Comparison of ENCODE assay signal across 8 cellular contexts in genomic region chr15:84735480-84736061, GRCh38. TPM values are rescaled to one million over a fixed set of nuclear protein-coding genes. Genes with fewer than 3 reads are reported as not detected.
DNase-seq lines count a peak whose midpoint lies in the region; ATAC-seq, FAIRE-seq and TF ChIP-seq lines count a peak whose summit lies in the region.
"Not testable (repeated sequence)": the region's sequence is repeated elsewhere in the genome, so short reads cannot be mapped to it uniquely, and the experiment has no call there.

No MANE protein-coding gene starts in this region.

- peaks cover 37 to 52% (median 46%) of the 10 kb centered on the region in 3 donors for H3K4me1 Mint-ChIP-seq in CD8-positive, alpha-beta memory T cell
- H3K4me1 Mint-ChIP-seq in activated CD4-positive, alpha-beta T cell treated with anti-CD3 and anti-CD28 coated beads for 36 hours: peaks cover 60% of the 10 kb centered on the region

- H3K79me2 ChIP-seq in mammary epithelial cell (ENCODE audit: insufficient read depth, low read length): not testable (repeated sequence)

- peak overlapping the region; percentile 57 for H3K27ac ChIP-seq in CD8-positive, alpha-beta memory T cell (ENCODE audit: low read depth, low read length)
- H3K27ac ChIP-seq in mammary epithelial cell (ENCODE audit: insufficient read depth, low read depth, low read length): peak overlapping the region; percentile 21
- H3K27ac ChIP-seq in kidney (ENCODE audit: low read depth in 2 of 2, low read length in 2 of 2): peak overlapping the region; percentile 50 to 77
- H3K27ac ChIP-seq in small intestine (ENCODE audit: low read depth in 1 of 2, low read length in 1 of 2): peak overlapping the region; percentile 80 to 90

- not testable (repeated sequence) for H3K27me3 Mint-ChIP-seq in CD8-positive, alpha-beta memory T cell; activated CD4-positive, alpha-beta T cell treated with anti-CD3 and anti-CD28 coated beads for 36 hours

- not testable (repeated sequence) for H3K36me3 Mint-ChIP-seq in CD8-positive, alpha-beta memory T cell; activated CD4-positive, alpha-beta T cell treated with anti-CD3 and anti-CD28 coated beads for 36 hours (ENCODE audit: low read depth)

- ATAC-seq in GM19452 (IDR thresholded peaks at IDR 0.05; ENCODE audit: unreplicated experiment) (peak; percentile 46), HG02885 (IDR thresholded peaks at IDR 0.05; ENCODE audit: poor library complexity, unreplicated experiment) (peak; percentile 35)
- ATAC-seq in activated CD4-positive, alpha-beta T cell treated with anti-CD3 and anti-CD28 coated beads for 36 hours: peak; percentile 52

- H3K36me3 ChIP-seq in CD8-positive, alpha-beta memory T cell (ENCODE audit: insufficient read depth, low read length); mammary epithelial cell (ENCODE audit: insufficient read depth, low read length); kidney (ENCODE audit: control insufficient read depth in 1 of 2, insufficient read depth in 2 of 2, low read length in 2 of 2); small intestine (ENCODE audit: control insufficient read depth in 2 of 2, insufficient read depth in 2 of 2, low read length in 2 of 2): not testable (repeated sequence)

- not testable (repeated sequence) for H3K27me3 ChIP-seq in CD8-positive, alpha-beta memory T cell (ENCODE audit: insufficient read depth, low read length, poor library complexity, severe bottlenecking); mammary epithelial cell (ENCODE audit: insufficient read depth, low read length); small intestine (ENCODE audit: control insufficient read depth in 2 of 2, insufficient read depth in 2 of 2, low read length in 2 of 2)

- BruUV-seq in mammary epithelial cell (replicated peaks; lab: Mats Ljungman, UMichigan): not testable (repeated sequence)

- in situ Hi-C loops in mammary epithelial cell (cut with MboI; ENCODE audit: low sequenced_read_pairs in 2 of 2): not testable (repeated sequence)

- FAIRE-seq in kidney (lab: Jason Lieb, UNC); small intestine (lab: Jason Lieb, UNC): not testable (repeated sequence)

- H3K9ac ChIP-seq in mammary epithelial cell (ENCODE audit: insufficient read depth, low read length): not testable (repeated sequence)
- H3K9ac ChIP-seq in kidney (ENCODE audit: low read length in 2 of 2): peak overlapping the region in 1 of 2 donors; percentile 35

- not testable (repeated sequence) for H3K9me3 ChIP-seq in CD8-positive, alpha-beta memory T cell (ENCODE audit: low read length); mammary epithelial cell (replicated peaks; ENCODE audit: insufficient read depth, low read length); kidney (ENCODE audit: control insufficient read depth in 1 of 2, low read length in 2 of 2); small intestine (ENCODE audit: control insufficient read depth, low read depth)

- peak overlapping the region; percentile 70 for H3K4me2 ChIP-seq in mammary epithelial cell (ENCODE audit: insufficient read depth, low read depth, low read length)

- CTCF ChIA-PET in CD8-positive, alpha-beta memory T cell (lab: Charles Lee): interaction anchor here (0.9 to 2.6 kb wide), 10 partner anchors 11 to 81 kb away, joined by 3 to 27 read pairs (median 11); partner anchors contain the start of genes NMB, SEC11A and WDR73
- CTCF ChIA-PET in activated CD4-positive, alpha-beta T cell treated with anti-CD3 and anti-CD28 coated beads for 36 hours (lab: Charles Lee): interaction anchor here (0.6 to 4.0 kb wide), 13 partner anchors 7 to 165 kb away, joined by 3 to 46 read pairs (median 4); partner anchors contain the start of genes SEC11A and WDR73
- CTCF ChIA-PET in mammary epithelial cell (lab: Charles Lee; ENCODE audit: low non-redundant PET): not testable (repeated sequence)

- peak overlapping the region; percentile 78 for H2AFZ ChIP-seq in mammary epithelial cell (ENCODE audit: low read depth, low read length)

- peak in 1 of 5 donors; percentile 49 for DNase-seq in CD8-positive, alpha-beta memory T cell
- not testable (repeated sequence) for DNase-seq in Jurkat, Clone E6-1 (ENCODE audit: low read depth, low spot score); kidney
- DNase-seq in activated CD4-positive, alpha-beta T cell treated with anti-CD3 and anti-CD28 coated beads for 36 hours: peak; percentile 70
- DNase-seq in mammary epithelial cell (peak; percentile 58), small intestine (peak; percentile 35)

- H3K4me3 Mint-ChIP-seq in CD8-positive, alpha-beta memory T cell: peak overlapping the region; percentile 69 to 93 (median 83)
- H3K4me3 Mint-ChIP-seq in activated CD4-positive, alpha-beta T cell treated with anti-CD3 and anti-CD28 coated beads for 36 hours: peak overlapping the region; percentile 59

- POLR2A ChIA-PET in CD8-positive, alpha-beta memory T cell (lab: Charles Lee): interaction anchor here (0.6 to 4.2 kb wide), 9 partner anchors 11 to 841 kb away, joined by 3 to 72 read pairs (median 6); partner anchors contain the start of genes SEC11A and WDR73
- POLR2A ChIA-PET in activated CD4-positive, alpha-beta T cell treated with anti-CD3 and anti-CD28 coated beads for 36 hours (lab: Charles Lee): interaction anchor here (0.5 to 3.2 kb wide), 6 partner anchors 9 to 34 kb away, joined by 3 to 37 read pairs (median 10); partner anchors contain the start of gene SEC11A

- H3K4me1 ChIP-seq in CD8-positive, alpha-beta memory T cell (ENCODE audit: insufficient read depth, low read length): peaks cover 53% of the 10 kb centered on the region
- H3K4me1 ChIP-seq in mammary epithelial cell (ENCODE audit: insufficient read depth, low read length): peaks cover 16% of the 10 kb centered on the region
- H3K4me1 ChIP-seq in kidney (ENCODE audit: control insufficient read depth in 1 of 2, insufficient read depth in 1 of 2, low read depth in 1 of 2, low read length in 2 of 2): peaks cover 0 to 18% of the 10 kb centered on the region in 2 donors
- H3K4me1 ChIP-seq in small intestine (ENCODE audit: control insufficient read depth in 2 of 2, insufficient read depth in 1 of 2, low read depth in 1 of 2, low read length in 1 of 2): not testable (repeated sequence)

- H3K9me3 Mint-ChIP-seq in CD8-positive, alpha-beta memory T cell; activated CD4-positive, alpha-beta T cell treated with anti-CD3 and anti-CD28 coated beads for 36 hours (ENCODE audit: low read depth): not testable (repeated sequence)

- TF ChIP-seq CTCF in mammary epithelial cell (conservative IDR thresholded peaks at IDR 0.05 in 1 of 2, IDR thresholded peaks at IDR 0.05 in 1 of 2; ENCODE audit: extremely low read depth in 1 of 2, insufficient read depth in 1 of 2, low read depth in 1 of 2, low read length in 2 of 2); kidney (IDR thresholded peaks at IDR 0.05; ENCODE audit: borderline replicate concordance, extremely low read depth, insufficient read depth): not testable (repeated sequence)

- peak overlapping the region; percentile 81 to 99 (median 90) for H3K27ac Mint-ChIP-seq in CD8-positive, alpha-beta memory T cell
- peak overlapping the region; percentile 97 for H3K27ac Mint-ChIP-seq in activated CD4-positive, alpha-beta T cell treated with anti-CD3 and anti-CD28 coated beads for 36 hours

- 57% methylated on average over 5 of the region's 9 CpGs for WGBS in mammary epithelial cell (ENCODE audit: low coverage, missing lambda C conversion rate)
- WGBS in small intestine, 3 donors: 47 to 53% (median 51%) methylated on average over 9 of the region's 9 CpGs

- dilution Hi-C loops in mammary epithelial cell (cut with HindIII; ENCODE audit: low sequenced_read_pairs): not testable (repeated sequence)

- intact Hi-C loops in activated CD4-positive, alpha-beta T cell treated with anti-CD3 and anti-CD28 coated beads for 36 hours (cut with DNase I, micrococcal nuclease): loop anchor here (1.0 to 10.0 kb wide), 9 partner anchors 12 to 672 kb away; partner anchors contain the start of genes SEC11A (in 2 of the 2), NMB (in 1 of the 2), WDR73 (in 1 of the 2) and ZNF592 (in 1 of the 2)
- intact Hi-C loops in mammary epithelial cell (cut with micrococcal nuclease): loop anchor here (1.0 kb wide), 1 partner anchor 19 kb away; the partner anchor contains the start of gene SEC11A
- intact Hi-C loops in kidney (cut with DNase I): not testable (repeated sequence)

- H3K4me3 ChIP-seq in CD8-positive, alpha-beta memory T cell (ENCODE audit: low read length): peak overlapping the region; percentile 49
- H3K4me3 ChIP-seq in Jurkat, Clone E6-1 (ENCODE audit: low read length): peak overlapping the region; percentile 42
- H3K4me3 ChIP-seq in mammary epithelial cell (replicated peaks in 1 of 3; ENCODE audit: insufficient read depth in 1 of 3, low read depth in 2 of 3, low read length in 3 of 3): peak overlapping the region; percentile 16 to 32 (median 19)
- H3K4me3 ChIP-seq in kidney (ENCODE audit: low read length in 2 of 2): peak overlapping the region; percentile 4 to 50
- H3K4me3 ChIP-seq in small intestine (ENCODE audit: low read depth in 1 of 2, low read length in 2 of 2): peak overlapping the region in 1 of 2 donors; percentile 45

- not testable (repeated sequence) for H4K20me1 ChIP-seq in mammary epithelial cell (ENCODE audit: insufficient read depth, low read length)

RNA-seq across cellular contexts. Expression of gene ZNF592, which starts 12.8 kb away (rescaled TPM):
- 10 to 100 TPM; 31.2 to 33.1 TPM for total RNA-seq in CD8-positive, alpha-beta memory T cell
- polyA plus RNA-seq in CD8-positive, alpha-beta memory T cell: 10.4 TPM
- 19.8 TPM for polyA plus RNA-seq in Jurkat, Clone E6-1 (2012; ENCODE audit: insufficient read depth, insufficient read length)
- total RNA-seq in activated CD4-positive, alpha-beta T cell treated with anti-CD3 and anti-CD28 coated beads for 36 hours: 10 to 100 TPM; 25.5 to 30.8 TPM
- total RNA-seq in mammary epithelial cell (10 to 100 TPM in 1 of 2 donors, 1 to 10 TPM in 1; 9.7 to 19.5 TPM), kidney (31.6 TPM)
- polyA plus RNA-seq in mammary epithelial cell (9.1 TPM), kidney (ENCODE audit: insufficient read depth, low read depth, low replicate concordance) (6.9 TPM), small intestine (10 to 100 TPM in 1 of 3 donors, 1 to 10 TPM in 2; 7.6 to 16.3 (median 8.5) TPM)
- 20.7 TPM for polyA minus RNA-seq in mammary epithelial cell

RNA-seq across cellular contexts. Expression of gene SEC11A, which starts 19.6 kb away (rescaled TPM):
- 100 to 1,000 TPM; 132 to 133 TPM for total RNA-seq in CD8-positive, alpha-beta memory T cell
- 134 TPM for polyA plus RNA-seq in CD8-positive, alpha-beta memory T cell
- polyA plus RNA-seq in Jurkat, Clone E6-1 (2012; ENCODE audit: insufficient read depth, insufficient read length): 109 TPM
- total RNA-seq in activated CD4-positive, alpha-beta T cell treated with anti-CD3 and anti-CD28 coated beads for 36 hours: 100 to 1,000 TPM in 1 of 2 experiments, 10 to 100 TPM in 1; 66.6 to 111 TPM
- total RNA-seq in mammary epithelial cell (100 to 1,000 TPM; 130 to 146 TPM), kidney (147 TPM)
- polyA plus RNA-seq in mammary epithelial cell (107 TPM), kidney (ENCODE audit: insufficient read depth, low read depth, low replicate concordance) (161 TPM), small intestine (100 to 1,000 TPM; 110 to 149 (median 147) TPM)
- 39.0 TPM for polyA minus RNA-seq in mammary epithelial cell

Comparison
In these comparisons a context has a peak if more than half of its experiments do, and no peak if none do; other contexts are left out.
1. H3K27ac ChIP-seq: peak in every context shown above with its lines; median percentile 85 in small intestine; 64 in kidney; 57 in CD8-positive, alpha-beta memory T cell; 21 in mammary epithelial cell.